In genomic region chr12:110577717-110578521, GRCh38 we compare ENCODE assay signal across 9 cellular contexts. TPM values are rescaled to one million over a fixed set of nuclear protein-coding genes. Genes with fewer than 3 reads are reported as not detected.
DNase-seq lines count a peak whose midpoint lies in the region; ATAC-seq and TF ChIP-seq lines count a peak whose summit lies in the region.
"Had no signal": no experiment of that assay in that cellular context is flagged by ENCODE, and none has a peak within 500 bp of the region (broad histone marks: within the 10 kb centered on the region; RNA-seq: fewer than 3 reads in every experiment).

No MANE protein-coding gene starts in this region.

- peak overlapping the region; percentile 96 for H3K4me3 Mint-ChIP-seq in CD4-positive, alpha-beta T cell
- peak overlapping the region; percentile 78 for H3K4me3 Mint-ChIP-seq in T-helper 17 cell

- H3K36me3 Mint-ChIP-seq in CD4-positive, alpha-beta T cell (ENCODE audit: low read depth), result peaks cover 34% of the 10 kb centered on the region
- H3K36me3 Mint-ChIP-seq in T-helper 17 cell (ENCODE audit: low read depth), result no peaks in the 10 kb centered on the region

- H3K9me3 Mint-ChIP-seq in CD4-positive, alpha-beta T cell, result no peaks in the 10 kb centered on the region

- ATAC-seq in CD4-positive, alpha-beta T cell (ENCODE audit: poor library complexity), result peak; percentile 27
- ATAC-seq in HG02870 (IDR thresholded peaks at IDR 0.05; ENCODE audit: unreplicated experiment) (peak; percentile 38), T-helper 17 cell (peak; percentile 23), sciatic nerve (peak; percentile 57), HG02588 (IDR thresholded peaks at IDR 0.05; ENCODE audit: unreplicated experiment) (no peak)

- peak in 2 of 10 experiments; percentile 19 to 23 for DNase-seq in CD4-positive, alpha-beta T cell
- DNase-seq in T-helper 17 cell, result no peak
- peak; percentile 94 for DNase-seq in epithelial cell of esophagus (ENCODE audit: low read depth)
- DNase-seq in sciatic nerve (ENCODE audit: low spot score), result no peak
- no peak for DNase-seq in pons (ENCODE audit: low spot score)
- no peak for DNase-seq in GM19240 (ENCODE audit: insufficient read length, low spot score)
- DNase-seq: pancreas had no signal

- CTCF ChIA-PET in CD4-positive, alpha-beta T cell (lab: Charles Lee), result interaction anchor here (1.3 to 4.4 kb wide), 4 partner anchors 26 to 147 kb away, joined by 3 to 17 read pairs (median 5); partner anchors contain the start of genes ARPC3, FAM216A and GPN3

- H3K27ac ChIP-seq in CD4-positive, alpha-beta T cell (ENCODE audit: low read depth, low read length), result peak overlapping the region; percentile 67

- no peaks in the 10 kb centered on the region for H3K9me3 ChIP-seq in CD4-positive, alpha-beta T cell (ENCODE audit: control insufficient read depth, low read length)
- H3K9me3 ChIP-seq in T-helper 17 cell (ENCODE audit: control insufficient read depth, low read length, poor library complexity, severe bottlenecking), result no peaks in the 10 kb centered on the region
- H3K9me3 ChIP-seq: pancreas had no signal

- H3K27me3 Mint-ChIP-seq in CD4-positive, alpha-beta T cell, result no peaks in the 10 kb centered on the region
- no peaks in the 10 kb centered on the region for H3K27me3 Mint-ChIP-seq in T-helper 17 cell

- H3K27ac Mint-ChIP-seq in CD4-positive, alpha-beta T cell, result peak overlapping the region; percentile 92
- H3K27ac Mint-ChIP-seq in T-helper 17 cell, result peak overlapping the region; percentile 93

- no peaks in the 10 kb centered on the region for H3K27me3 ChIP-seq in CD4-positive, alpha-beta T cell (ENCODE audit: control insufficient read depth, insufficient read depth, low read length)
- H3K27me3 ChIP-seq: pancreas had no signal

- peak overlapping the region; percentile 32 for H3K4me3 ChIP-seq in epithelial cell of esophagus (ENCODE audit: low read length)
- H3K4me3 ChIP-seq: pancreas had no signal

- H3K4me1 Mint-ChIP-seq in CD4-positive, alpha-beta T cell (ENCODE audit: low read depth), result peaks cover 80% of the 10 kb centered on the region
- peaks cover 39% of the 10 kb centered on the region for H3K4me1 Mint-ChIP-seq in T-helper 17 cell

- intact Hi-C loops in CD4-positive, alpha-beta T cell (cut with DNase I, micrococcal nuclease), result no loop called here
- intact Hi-C loops in sciatic nerve (cut with DNase I), result no loop called here

- POLR2A ChIA-PET in CD4-positive, alpha-beta T cell (lab: Charles Lee), result interaction anchor here (0.9 to 2.4 kb wide), 2 partner anchors 16 to 110 kb away, joined by 3 to 10 read pairs; partner anchors contain the start of genes FAM216A and GPN3

- no peak for TF ChIP-seq CTCF in CD4-positive, alpha-beta T cell (IDR thresholded peaks at IDR 0.05)
- TF ChIP-seq CTCF in epithelial cell of esophagus (IDR thresholded peaks at IDR 0.05; ENCODE audit: insufficient read depth, low read depth, low read length, missing control alignments), result no peak

RNA-seq across cellular contexts. Expression of gene PPTC7, which starts 5.2 kb away (rescaled TPM):
- total RNA-seq in CD4-positive, alpha-beta T cell, result 10 to 100 TPM; 53.8 to 54.8 TPM
- 10 to 100 TPM; 45.5 to 49.4 TPM for total RNA-seq in T-helper 17 cell
- 23.8 TPM for total RNA-seq in sciatic nerve

RNA-seq across cellular contexts. Expression of gene TCTN1, which starts 36.0 kb away (rescaled TPM):
- total RNA-seq in CD4-positive, alpha-beta T cell, result 1 to 10 TPM; 5.0 to 5.5 TPM
- total RNA-seq in T-helper 17 cell, result 1 to 10 TPM; 5.0 to 8.5 TPM
- total RNA-seq in sciatic nerve, result 41.0 TPM
